Comparison of ENCODE assay signal across 2 cellular contexts in genomic region chrX:153901753-153902140, GRCh38.
TF ChIP-seq lines count a peak whose summit lies in the region.

No MANE protein-coding gene starts in this region.

TF ChIP-seq in SK-N-SH, 30 proteins besides CTCF, POLR2A, EP300 and RAD21 (continued from another document):
- TF ChIP-seq REST (IDR thresholded peaks at IDR 0.05; ENCODE audit: low read depth, low read length) (no peak), FOXJ3 (CRISPR knock-in tag; IDR thresholded peaks at IDR 0.05) (no peak), RXRA (IDR thresholded peaks at IDR 0.05; ENCODE audit: borderline replicate concordance, low read depth) (no peak), YY1 (IDR thresholded peaks at IDR 0.05; ENCODE audit: low read depth) (no peak), TCF12 (IDR thresholded peaks at IDR 0.05) (no peak), MXI1 (IDR thresholded peaks at IDR 0.05; ENCODE audit: low read depth, low read length) (no peak), FOXM1 (IDR thresholded peaks at IDR 0.05; ENCODE audit: low read depth) (no peak), NFIC (IDR thresholded peaks at IDR 0.05; ENCODE audit: borderline replicate concordance) (no peak), SMC3 (IDR thresholded peaks at IDR 0.05; ENCODE audit: low read depth, low read length) (no peak), TAF1 (IDR thresholded peaks at IDR 0.05; ENCODE audit: borderline replicate concordance, low read depth, low read length) (no peak)
- TF ChIP-seq, protein P1, sequence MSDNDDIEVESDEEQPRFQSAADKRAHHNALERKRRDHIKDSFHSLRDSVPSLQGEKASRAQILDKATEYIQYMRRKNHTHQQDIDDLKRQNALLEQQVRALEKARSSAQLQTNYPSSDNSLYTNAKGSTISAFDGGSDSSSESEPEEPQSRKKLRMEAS (IDR thresholded peaks at IDR 0.05; ENCODE audit: low read depth) = no peak

TF ChIP-seq in SK-N-SH treated with all-trans-retinoic acid at 6 μM for 48 hours, 23 proteins besides CTCF, POLR2A, EP300 and RAD21 (continued from another document):
- TF ChIP-seq PATZ1 (CRISPR knock-in tag; IDR thresholded peaks at IDR 0.05; ENCODE audit: borderline replicate concordance) (no peak), TSHZ2 (CRISPR knock-in tag; IDR thresholded peaks at IDR 0.05) (no peak)
